9 cellular contexts compared by ENCODE assay signal in genomic region chr3:184316792-184317191, GRCh38. TPM values are rescaled to one million over a fixed set of nuclear protein-coding genes. Genes with fewer than 3 reads are reported as not detected.
DNase-seq lines count a peak whose midpoint lies in the region; ATAC-seq, FAIRE-seq and TF ChIP-seq lines count a peak whose summit lies in the region.
"Had no signal": no experiment of that assay in that cellular context is flagged by ENCODE, and none has a peak within 500 bp of the region (broad histone marks: within the 10 kb centered on the region; RNA-seq: fewer than 3 reads in every experiment).

No MANE protein-coding gene starts in this region.

- H3K27me3 Mint-ChIP-seq in activated CD4-positive, alpha-beta T cell treated with anti-CD3 and anti-CD28 coated beads, Interleukin-2, amount 10 ng/mL, durations not matched to agents 24 days and 14 days = no peaks in the 10 kb centered on the region
- H3K27me3 Mint-ChIP-seq in activated T-helper 1 cell treated with anti-CD3 and anti-CD28 coated beads, Interleukin-12 subunit alpha, Interleukin-12 subunit beta, Interleukin-2, Interleukin-4 antibody, amounts not matched to agents 30 ng/mL and 10 ng/mL and 1 ng/mL, durations not matched to agents 14 hours and 24 hours and 36 hours (ENCODE audit: insufficient read depth) = no peaks in the 10 kb centered on the region

- intact Hi-C loops in activated CD4-positive, alpha-beta T cell treated with anti-CD3 and anti-CD28 coated beads, Interleukin-2, amount 10 ng/mL, durations not matched to agents 24 days and 14 days (cut with micrococcal nuclease) = no loop called here
- intact Hi-C loops in activated T-helper 1 cell treated with anti-CD3 and anti-CD28 coated beads, Interleukin-12 subunit alpha, Interleukin-12 subunit beta, Interleukin-2, Interleukin-4 antibody, amounts not matched to agents 30 ng/mL and 10 ng/mL and 1 ng/mL, durations not matched to agents 14 hours and 24 hours and 36 hours (cut with micrococcal nuclease) = loop anchor here (1.0 kb wide), 1 partner anchor 9 kb away; no protein-coding TSS in a partner anchor
- intact Hi-C loops in stomach (cut with DNase I; ENCODE audit: low total_unique reads) = no loop called here

- H3K27me3 ChIP-seq in iPS-15b (ENCODE audit: control insufficient read depth, insufficient read depth, low read length) = no peaks in the 10 kb centered on the region
- H3K27me3 ChIP-seq in stomach = no peaks in the 10 kb centered on the region

- ATAC-seq in HG03159 (IDR thresholded peaks at IDR 0.05; ENCODE audit: unreplicated experiment) = no peak

- no peak for FAIRE-seq in urothelium cell line (lab: Jason Lieb, UNC)

- H3K4me3 Mint-ChIP-seq in activated CD4-positive, alpha-beta T cell treated with anti-CD3 and anti-CD28 coated beads, Interleukin-2, amount 10 ng/mL, durations not matched to agents 24 days and 14 days = peak overlapping the region; percentile 89
- peak overlapping the region; percentile 83 for H3K4me3 Mint-ChIP-seq in activated T-helper 1 cell treated with anti-CD3 and anti-CD28 coated beads, Interleukin-12 subunit alpha, Interleukin-12 subunit beta, Interleukin-2, Interleukin-4 antibody, amounts not matched to agents 30 ng/mL and 10 ng/mL and 1 ng/mL, durations not matched to agents 14 hours and 24 hours and 36 hours

- H3K4me3 ChIP-seq in iPS-15b (ENCODE audit: low read depth, low read length) = peak overlapping the region; percentile 90
- peak overlapping the region; percentile 61 to 79 (median 73) for H3K4me3 ChIP-seq in stomach

- H3K27ac ChIP-seq in stomach = peak overlapping the region in 4 of 5 donors; percentile 95 to 99 (median 98)

- H3K4me1 Mint-ChIP-seq in activated CD4-positive, alpha-beta T cell treated with anti-CD3 and anti-CD28 coated beads, Interleukin-2, amount 10 ng/mL, durations not matched to agents 24 days and 14 days = peaks cover 39% of the 10 kb centered on the region
- peaks cover 29% of the 10 kb centered on the region for H3K4me1 Mint-ChIP-seq in activated T-helper 1 cell treated with anti-CD3 and anti-CD28 coated beads, Interleukin-12 subunit alpha, Interleukin-12 subunit beta, Interleukin-2, Interleukin-4 antibody, amounts not matched to agents 30 ng/mL and 10 ng/mL and 1 ng/mL, durations not matched to agents 14 hours and 24 hours and 36 hours (ENCODE audit: low read depth)

- no peak overlapping the region for H3K9ac ChIP-seq in iPS-15b (ENCODE audit: low read depth, low read length)

- H3K36me3 ChIP-seq in iPS-15b (ENCODE audit: control insufficient read depth, insufficient read depth, low read length) = peaks cover 35% of the 10 kb centered on the region
- peaks cover 21 to 58% (median 36%) of the 10 kb centered on the region in 4 donors for H3K36me3 ChIP-seq in stomach

- no peak for TF ChIP-seq CTCF in stomach (IDR thresholded peaks at IDR 0.05)

- TF ChIP-seq EP300 in stomach (IDR thresholded peaks at IDR 0.05) = no peak

- TF ChIP-seq POLR2A in stomach (IDR thresholded peaks at IDR 0.05) = no peak

- H3K4me1 ChIP-seq in iPS-15b (ENCODE audit: control insufficient read depth, insufficient read depth, low read length) (peaks cover 8% of the 10 kb centered on the region), stomach (peaks cover 55 to 71% (median 62%) of the 10 kb centered on the region in 4 donors)

- peak overlapping the region; percentile 89 for H3K27ac Mint-ChIP-seq in activated CD4-positive, alpha-beta T cell treated with anti-CD3 and anti-CD28 coated beads, Interleukin-2, amount 10 ng/mL, durations not matched to agents 24 days and 14 days
- peak overlapping the region; percentile 57 for H3K27ac Mint-ChIP-seq in activated T-helper 1 cell treated with anti-CD3 and anti-CD28 coated beads, Interleukin-12 subunit alpha, Interleukin-12 subunit beta, Interleukin-2, Interleukin-4 antibody, amounts not matched to agents 30 ng/mL and 10 ng/mL and 1 ng/mL, durations not matched to agents 14 hours and 24 hours and 36 hours

- H3K9me3 ChIP-seq in iPS-15b (ENCODE audit: control insufficient read depth, insufficient read depth, low read length) (no peaks in the 10 kb centered on the region), stomach (no peaks in the 10 kb centered on the region)

- 54 to 77% (median 62%) methylated on average over 7 of the region's 7 CpGs for WGBS in stomach, 5 donors

- H3K36me3 Mint-ChIP-seq in activated CD4-positive, alpha-beta T cell treated with anti-CD3 and anti-CD28 coated beads, Interleukin-2, amount 10 ng/mL, durations not matched to agents 24 days and 14 days (ENCODE audit: low read depth) = peaks cover 51% of the 10 kb centered on the region
- H3K36me3 Mint-ChIP-seq in activated T-helper 1 cell treated with anti-CD3 and anti-CD28 coated beads, Interleukin-12 subunit alpha, Interleukin-12 subunit beta, Interleukin-2, Interleukin-4 antibody, amounts not matched to agents 30 ng/mL and 10 ng/mL and 1 ng/mL, durations not matched to agents 14 hours and 24 hours and 36 hours (ENCODE audit: low read depth) = peaks cover 42% of the 10 kb centered on the region

- peak; percentile 65 for DNase-seq in activated CD4-positive, alpha-beta T cell treated with anti-CD3 and anti-CD28 coated beads, Interleukin-2, amount 10 ng/mL, durations not matched to agents 24 days and 14 days
- no peak for DNase-seq in activated CD4-positive, alpha-beta T cell treated with anti-CD3 and anti-CD28 coated beads for 48 hours
- no peak for DNase-seq in activated T-helper 1 cell treated with anti-CD3 and anti-CD28 coated beads, Interleukin-12 subunit alpha, Interleukin-12 subunit beta, Interleukin-2, Interleukin-4 antibody, amounts not matched to agents 30 ng/mL and 10 ng/mL and 1 ng/mL, durations not matched to agents 14 hours and 24 hours and 36 hours (ENCODE audit: low spot score)
- DNase-seq in stomach (no peak), urothelium cell line (ENCODE audit: low spot score) (no peak), COLO829 (ENCODE audit: low spot score) (no peak)
- DNase-seq: effector CD8-positive, alpha-beta T cell had no signal

- no peaks in the 10 kb centered on the region for H3K9me3 Mint-ChIP-seq in activated CD4-positive, alpha-beta T cell treated with anti-CD3 and anti-CD28 coated beads, Interleukin-2, amount 10 ng/mL, durations not matched to agents 24 days and 14 days
- H3K9me3 Mint-ChIP-seq in activated T-helper 1 cell treated with anti-CD3 and anti-CD28 coated beads, Interleukin-12 subunit alpha, Interleukin-12 subunit beta, Interleukin-2, Interleukin-4 antibody, amounts not matched to agents 30 ng/mL and 10 ng/mL and 1 ng/mL, durations not matched to agents 14 hours and 24 hours and 36 hours = no peaks in the 10 kb centered on the region

RNA-seq across cellular contexts. Expression of gene EIF4G1, which starts 2.4 kb away (rescaled TPM):
- 680 and 700 TPM in 2 replicates for total RNA-seq in activated CD4-positive, alpha-beta T cell treated with anti-CD3 and anti-CD28 coated beads, Interleukin-2, amount 10 ng/mL, durations not matched to agents 24 days and 14 days
- total RNA-seq in activated T-helper 1 cell treated with anti-CD3 and anti-CD28 coated beads, Interleukin-12 subunit alpha, Interleukin-12 subunit beta, Interleukin-2, Interleukin-4 antibody, amounts not matched to agents 30 ng/mL and 10 ng/mL and 1 ng/mL, durations not matched to agents 14 hours and 24 hours and 36 hours = 657 and 706 TPM in 2 replicates
- 100 to 1,000 TPM; 167 to 572 (median 203) TPM for total RNA-seq in stomach
- 100 to 1,000 TPM in 2 of 3 donors, 10 to 100 TPM in 1; 86.5 to 171 (median 134) TPM for polyA plus RNA-seq in stomach

RNA-seq across cellular contexts. Expression of gene PSMD2, which starts 17.8 kb away (rescaled TPM):
- total RNA-seq in activated CD4-positive, alpha-beta T cell treated with anti-CD3 and anti-CD28 coated beads, Interleukin-2, amount 10 ng/mL, durations not matched to agents 24 days and 14 days = 280 and 283 TPM in 2 replicates
- total RNA-seq in activated T-helper 1 cell treated with anti-CD3 and anti-CD28 coated beads, Interleukin-12 subunit alpha, Interleukin-12 subunit beta, Interleukin-2, Interleukin-4 antibody, amounts not matched to agents 30 ng/mL and 10 ng/mL and 1 ng/mL, durations not matched to agents 14 hours and 24 hours and 36 hours = 251 and 255 TPM in 2 replicates
- total RNA-seq in stomach = 100 to 1,000 TPM; 124 to 239 (median 172) TPM
- 100 to 1,000 TPM in 1 of 3 donors, 10 to 100 TPM in 2; 73.0 to 119 (median 81.7) TPM for polyA plus RNA-seq in stomach

RNA-seq across cellular contexts. Expression of gene FAM131A, which starts 20.6 kb away (rescaled TPM):
- 8.6 and 8.7 TPM in 2 replicates for total RNA-seq in activated CD4-positive, alpha-beta T cell treated with anti-CD3 and anti-CD28 coated beads, Interleukin-2, amount 10 ng/mL, durations not matched to agents 24 days and 14 days
- 7.5 and 9.2 TPM in 2 replicates for total RNA-seq in activated T-helper 1 cell treated with anti-CD3 and anti-CD28 coated beads, Interleukin-12 subunit alpha, Interleukin-12 subunit beta, Interleukin-2, Interleukin-4 antibody, amounts not matched to agents 30 ng/mL and 10 ng/mL and 1 ng/mL, durations not matched to agents 14 hours and 24 hours and 36 hours
- 10 to 100 TPM in 3 of 5 donors, 1 to 10 TPM in 2; 1.8 to 73.2 (median 28.8) TPM for total RNA-seq in stomach
- polyA plus RNA-seq in stomach = 10 to 100 TPM; 10.0 to 13.0 (median 12.5) TPM

RNA-seq across cellular contexts. Expression of gene ECE2, which starts 41.0 kb away (rescaled TPM):
- total RNA-seq in activated CD4-positive, alpha-beta T cell treated with anti-CD3 and anti-CD28 coated beads, Interleukin-2, amount 10 ng/mL, durations not matched to agents 24 days and 14 days = not detected in 2 replicates
- total RNA-seq in activated T-helper 1 cell treated with anti-CD3 and anti-CD28 coated beads, Interleukin-12 subunit alpha, Interleukin-12 subunit beta, Interleukin-2, Interleukin-4 antibody, amounts not matched to agents 30 ng/mL and 10 ng/mL and 1 ng/mL, durations not matched to agents 14 hours and 24 hours and 36 hours = not detected in 2 replicates
- 1 to 10 TPM in 1 of 5 donors, under 1 TPM in 1, not detected in 3; 0.45 to 2.9 TPM for total RNA-seq in stomach
- polyA plus RNA-seq in stomach = not detected

RNA-seq across cellular contexts. Expression of gene CLCN2, which starts 44.6 kb away (rescaled TPM):
- 8.3 and 8.4 TPM in 2 replicates for total RNA-seq in activated CD4-positive, alpha-beta T cell treated with anti-CD3 and anti-CD28 coated beads, Interleukin-2, amount 10 ng/mL, durations not matched to agents 24 days and 14 days
- total RNA-seq in activated T-helper 1 cell treated with anti-CD3 and anti-CD28 coated beads, Interleukin-12 subunit alpha, Interleukin-12 subunit beta, Interleukin-2, Interleukin-4 antibody, amounts not matched to agents 30 ng/mL and 10 ng/mL and 1 ng/mL, durations not matched to agents 14 hours and 24 hours and 36 hours = 5.2 and 6.6 TPM in 2 replicates
- total RNA-seq in stomach = 10 to 100 TPM in 2 of 5 donors, 1 to 10 TPM in 3; 4.2 to 34.5 (median 5.8) TPM
- polyA plus RNA-seq in stomach = 1 to 10 TPM; 2.1 to 5.1 (median 2.5) TPM
